ENCODE assay signal across 1 cellular context in the genomic region with DNA sequence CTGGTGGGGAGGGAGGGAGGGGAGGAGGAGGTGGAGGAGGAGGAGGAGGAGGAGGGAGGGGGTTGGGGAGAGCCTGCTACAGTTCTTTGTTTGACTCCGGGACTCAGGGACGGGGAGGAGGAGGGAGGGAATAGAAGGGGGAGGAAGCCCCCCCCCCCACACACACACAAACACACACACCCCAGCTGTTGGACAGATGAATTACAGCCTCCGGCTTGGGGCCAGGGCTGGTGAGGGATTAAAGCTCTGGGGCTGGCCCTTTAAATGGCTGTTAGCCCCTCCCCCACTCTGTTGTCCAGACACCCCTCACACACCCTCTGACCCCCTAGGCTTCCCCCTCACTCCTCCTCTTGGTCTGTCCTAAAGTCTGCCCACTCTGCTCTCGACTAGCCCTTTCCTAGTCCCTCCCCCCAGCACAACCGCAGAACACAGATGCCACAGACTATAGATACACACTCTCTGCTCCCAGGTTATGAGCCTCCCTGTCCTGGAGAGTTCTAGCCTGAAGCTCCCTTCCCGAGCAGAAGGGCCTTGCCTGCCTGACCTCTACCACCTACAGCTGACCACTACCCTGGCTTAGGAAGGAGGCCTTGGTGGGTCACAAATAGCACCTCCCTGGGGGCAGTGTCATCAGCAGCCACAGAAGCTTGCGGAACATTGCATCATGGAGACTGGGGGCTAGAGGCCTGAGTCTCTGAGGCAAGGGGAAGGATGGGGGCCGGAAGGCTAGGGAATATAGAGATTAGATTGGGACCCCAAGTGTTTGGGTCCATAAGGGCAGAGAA.
A peak's percentile ranks its signal among the peaks of the same experiment; 100 is the strongest.
TF ChIP-seq lines count a peak whose summit lies in the region.

No MANE protein-coding gene starts in this region.

TF ChIP-seq in GM12878, 131 proteins besides CTCF, POLR2A, EP300 and RAD21:
- TF ChIP-seq ZZZ3 (IDR thresholded peaks at IDR 0.05; ENCODE audit: control insufficient read depth, insufficient read length, low read depth) (no peak), TCF12 (IDR thresholded peaks at IDR 0.05; ENCODE audit: low read depth, low read length) (0 out of 2 replicates have a peak, but pooled peaks have one; percentile 57), SIN3A (IDR thresholded peaks at IDR 0.05; ENCODE audit: low read depth, low read length) (peak; percentile 41; the same call in 1 of the 2 replicates), BHLHE40 (IDR thresholded peaks at IDR 0.05; ENCODE audit: borderline replicate concordance in 1 of 2, low read depth in 2 of 2, low read length in 1 of 2) (0 out of 4 replicates have a peak, but pooled peaks of 1 of the 2 experiments have one; percentile 22), SP1 (IDR thresholded peaks at IDR 0.05; ENCODE audit: low read depth, low read length) (peak; percentile 22), EGR1 (IDR thresholded peaks at IDR 0.05; ENCODE audit: borderline replicate concordance in 1 of 2, low read depth in 2 of 2, low read length in 2 of 2) (0 out of 3 replicates have a peak, but pooled peaks of 1 of the 2 experiments have one; percentile 2), SREBF1 (IDR thresholded peaks at IDR 0.05; ENCODE audit: low read length) (no peak), HDGF (IDR thresholded peaks at IDR 0.05) (peak; percentile 68; the same call in 1 of the 2 replicates), ATF7 (IDR thresholded peaks at IDR 0.05; ENCODE audit: low read depth) (0 out of 2 replicates have a peak, but pooled peaks have one; percentile 24), KAT2A (conservative IDR thresholded peaks at IDR 0.05; ENCODE audit: control insufficient read depth, low read depth, low read length) (no peak), TCF3 (IDR thresholded peaks at IDR 0.05; ENCODE audit: borderline replicate concordance, insufficient read depth, low read depth, low read length) (peak; percentile 7; the same call in 1 of the 2 replicates)
- TF ChIP-seq, protein P1, sequence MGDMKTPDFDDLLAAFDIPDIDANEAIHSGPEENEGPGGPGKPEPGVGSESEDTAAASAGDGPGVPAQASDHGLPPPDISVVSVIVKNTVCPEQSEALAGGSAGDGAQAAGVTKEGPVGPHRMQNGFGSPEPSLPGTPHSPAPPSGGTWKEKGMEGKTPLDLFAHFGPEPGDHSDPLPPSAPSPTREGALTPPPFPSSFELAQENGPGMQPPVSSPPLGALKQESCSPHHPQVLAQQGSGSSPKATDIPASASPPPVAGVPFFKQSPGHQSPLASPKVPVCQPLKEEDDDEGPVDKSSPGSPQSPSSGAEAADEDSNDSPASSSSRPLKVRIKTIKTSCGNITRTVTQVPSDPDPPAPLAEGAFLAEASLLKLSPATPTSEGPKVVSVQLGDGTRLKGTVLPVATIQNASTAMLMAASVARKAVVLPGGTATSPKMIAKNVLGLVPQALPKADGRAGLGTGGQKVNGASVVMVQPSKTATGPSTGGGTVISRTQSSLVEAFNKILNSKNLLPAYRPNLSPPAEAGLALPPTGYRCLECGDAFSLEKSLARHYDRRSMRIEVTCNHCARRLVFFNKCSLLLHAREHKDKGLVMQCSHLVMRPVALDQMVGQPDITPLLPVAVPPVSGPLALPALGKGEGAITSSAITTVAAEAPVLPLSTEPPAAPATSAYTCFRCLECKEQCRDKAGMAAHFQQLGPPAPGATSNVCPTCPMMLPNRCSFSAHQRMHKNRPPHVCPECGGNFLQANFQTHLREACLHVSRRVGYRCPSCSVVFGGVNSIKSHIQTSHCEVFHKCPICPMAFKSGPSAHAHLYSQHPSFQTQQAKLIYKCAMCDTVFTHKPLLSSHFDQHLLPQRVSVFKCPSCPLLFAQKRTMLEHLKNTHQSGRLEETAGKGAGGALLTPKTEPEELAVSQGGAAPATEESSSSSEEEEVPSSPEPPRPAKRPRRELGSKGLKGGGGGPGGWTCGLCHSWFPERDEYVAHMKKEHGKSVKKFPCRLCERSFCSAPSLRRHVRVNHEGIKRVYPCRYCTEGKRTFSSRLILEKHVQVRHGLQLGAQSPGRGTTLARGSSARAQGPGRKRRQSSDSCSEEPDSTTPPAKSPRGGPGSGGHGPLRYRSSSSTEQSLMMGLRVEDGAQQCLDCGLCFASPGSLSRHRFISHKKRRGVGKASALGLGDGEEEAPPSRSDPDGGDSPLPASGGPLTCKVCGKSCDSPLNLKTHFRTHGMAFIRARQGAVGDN (IDR thresholded peaks at IDR 0.05), result no peak
